In the genomic region with DNA sequence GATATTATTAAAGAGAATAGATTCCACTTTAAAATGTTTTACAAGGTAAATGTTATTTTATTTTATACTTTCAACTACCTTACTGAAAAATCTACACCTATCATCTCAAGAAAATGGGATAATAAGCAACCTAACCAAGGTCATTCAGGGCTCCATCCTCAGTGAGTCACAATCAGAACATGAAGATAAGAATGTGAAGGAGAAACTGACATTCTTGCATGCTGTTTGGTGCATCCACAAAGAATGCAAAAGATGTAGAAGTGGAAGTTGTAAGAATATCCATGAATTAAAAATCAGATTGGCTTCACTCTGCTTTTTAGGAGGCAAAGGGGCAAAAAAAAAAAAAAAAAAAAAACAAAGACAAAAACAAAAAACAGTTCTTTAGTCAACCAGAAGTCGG, we compare ENCODE assay signal across 1 cellular context.
TF ChIP-seq lines count a peak whose summit lies in the region.

No MANE protein-coding gene starts in this region.

TF ChIP-seq in A549, 52 proteins besides CTCF, POLR2A, EP300 and RAD21 (continued from another document):
- no peak for TF ChIP-seq CHD4 (IDR thresholded peaks at IDR 0.05; ENCODE audit: borderline replicate concordance)
